In genomic region chr2:157127249-157128012, GRCh38 we compare ENCODE assay signal across 34 cellular contexts.
"Had no signal": no experiment of that assay in that cellular context is flagged by ENCODE, and none has a peak within 500 bp of the region (broad histone marks: within the 10 kb centered on the region; RNA-seq: fewer than 3 reads in every experiment).

No MANE protein-coding gene starts in this region.

- H3K4me2 ChIP-seq: smooth muscle cell had no signal

- H3K9me3 ChIP-seq: esophagus squamous epithelium, heart right ventricle, mucosa of descending colon, neutrophil, right lobe of liver, suprapubic skin, transverse colon had no signal

- H3K4me1 ChIP-seq: esophagus squamous epithelium, heart right ventricle, left ventricle myocardium inferior, parathyroid adenoma, right lobe of liver, suprapubic skin, transverse colon had no signal

- H2AFZ ChIP-seq: parathyroid adenoma had no signal

- FAIRE-seq: endometrium, islet of Langerhans, urothelium cell line had no signal

- H3K27me3 Mint-ChIP-seq: natural killer cell treated with Interleukin-12 subunit alpha and Interleukin-12 subunit beta and Interleukin-15 and Interleukin-18, amount 100 ng/mL, for 72 hours; progenitor cell of endocrine pancreas had no signal

- H3K9me3 Mint-ChIP-seq: stimulated activated naive CD8-positive, alpha-beta T cell treated with anti-CD3 and anti-CD28 coated beads, Interleukin-15, amount 100 ng/mL, for 72 hours had no signal

- H3K4me1 Mint-ChIP-seq: naive B cell; neural crest cell; stimulated activated naive CD8-positive, alpha-beta T cell treated with anti-CD3 and anti-CD28 coated beads, Interleukin-15, amount 100 ng/mL, for 72 hours had no signal

- H3K36me3 ChIP-seq: esophagus squamous epithelium, heart right ventricle, left ventricle myocardium inferior, neutrophil, right lobe of liver, suprapubic skin, transverse colon had no signal

- DNase-seq: dermis blood vessel endothelial cell; effector memory CD8-positive, alpha-beta T cell; erythroblast; esophagus squamous epithelium; foreskin melanocyte; glutamatergic neuron; heart right ventricle; hippocampal formation; left cardiac atrium; left ventricle myocardium inferior; mesenchymal stem cell; mucosa of descending colon; naive B cell; right lobe of liver; stimulated activated CD4-positive, alpha-beta T cell treated with anti-CD3 and anti-CD28 coated beads, Interleukin-12 subunit alpha, Interleukin-12 subunit beta, amount 100 ng/mL, for 4 hours; stimulated activated CD4-positive, alpha-beta T cell treated with anti-CD3 and anti-CD28 coated beads, Interleukin-1b, Interleukin-23, amount 100 ng/mL, for 48 hours; stimulated activated CD4-positive, alpha-beta T cell treated with anti-CD3 and anti-CD28 coated beads, Interleukin-4, amount 100 ng/mL, for 1 hour; stimulated activated CD8-positive, alpha-beta memory T cell treated with anti-CD3 and anti-CD28 coated beads, Interleukin-4, amount 100 ng/mL, for 48 hours; stimulated activated naive CD4-positive, alpha-beta T cell; stimulated activated naive CD8-positive, alpha-beta T cell treated with anti-CD3 and anti-CD28 coated beads, Interleukin-15, amount 100 ng/mL, for 72 hours; transverse colon had no signal

- H3K27ac Mint-ChIP-seq: effector memory CD8-positive, alpha-beta T cell; mesothelial cell of epicardium; naive B cell; natural killer cell treated with Interleukin-12 subunit alpha and Interleukin-12 subunit beta and Interleukin-15 and Interleukin-18, amount 100 ng/mL, for 72 hours; progenitor cell of endocrine pancreas; stimulated activated naive CD8-positive, alpha-beta T cell treated with anti-CD3 and anti-CD28 coated beads, Interleukin-15, amount 100 ng/mL, for 72 hours had no signal

- H3K36me3 Mint-ChIP-seq: mesothelial cell of epicardium; naive B cell; natural killer cell treated with Interleukin-12 subunit alpha and Interleukin-12 subunit beta and Interleukin-15 and Interleukin-18, amount 100 ng/mL, for 72 hours had no signal

- H3K79me2 ChIP-seq: parathyroid adenoma had no signal

- H3K27ac ChIP-seq: coronary artery, esophagus squamous epithelium, heart right ventricle, left ventricle myocardium inferior, neutrophil, parathyroid adenoma, right lobe of liver, suprapubic skin, transverse colon had no signal

- H3K27me3 ChIP-seq: esophagus squamous epithelium, neutrophil, right lobe of liver, suprapubic skin, transverse colon had no signal

- H3K4me3 ChIP-seq: coronary artery, esophagus squamous epithelium, heart right ventricle, left ventricle myocardium inferior, lung, mucosa of descending colon, right lobe of liver, smooth muscle cell, suprapubic skin, transverse colon had no signal

- H3K4me3 Mint-ChIP-seq: effector memory CD8-positive, alpha-beta T cell; mesothelial cell of epicardium; naive B cell; natural killer cell treated with Interleukin-12 subunit alpha and Interleukin-12 subunit beta and Interleukin-15 and Interleukin-18, amount 100 ng/mL, for 72 hours; neural crest cell; stimulated activated naive CD8-positive, alpha-beta T cell treated with anti-CD3 and anti-CD28 coated beads, Interleukin-15, amount 100 ng/mL, for 72 hours had no signal
